8 cellular contexts compared by ENCODE assay signal in genomic region chr1:46198026-46198826, GRCh38. TPM values are rescaled to one million over a fixed set of nuclear protein-coding genes. Genes with fewer than 3 reads are reported as not detected.
DNase-seq lines count a peak whose midpoint lies in the region; ATAC-seq, FAIRE-seq and TF ChIP-seq lines count a peak whose summit lies in the region.

POMGNT1 (minus strand) TSS chr1:46198434; CDS start chr1:46197821, 613 bp downstream.

- H3K27me3 ChIP-seq in CD4-positive, alpha-beta T cell (ENCODE audit: control insufficient read depth, insufficient read depth, low read length) = no peaks in the 10 kb centered on the region
- no peaks in the 10 kb centered on the region for H3K27me3 ChIP-seq in esophagus muscularis mucosa

- H3K9me3 ChIP-seq in CD4-positive, alpha-beta T cell (ENCODE audit: control insufficient read depth, low read length) = no peaks in the 10 kb centered on the region
- no peaks in the 10 kb centered on the region for H3K9me3 ChIP-seq in esophagus muscularis mucosa

- DNase-seq in CD4-positive, alpha-beta T cell = peak; percentile 53 to 80 (median 66)
- peak; percentile 97 for DNase-seq in GM19239 (ENCODE audit: insufficient read length, low spot score)
- peak; percentile 80 for DNase-seq in OCI-M1 (lab: John Stamatoyannopoulos, UW)
- DNase-seq in activated T-cell treated with anti-CD3 and anti-CD28 coated beads, Interleukin-2, amount 50 U/mL, for 48 hours = peak; percentile 85 to 87
- DNase-seq in esophagus muscularis mucosa (ENCODE audit: extremely low spot score) = no peak
- peak; percentile 73 for DNase-seq in naive B cell

- peak; percentile 92 for ATAC-seq in CD4-positive, alpha-beta T cell (ENCODE audit: poor library complexity)
- ATAC-seq in HG03442 (IDR thresholded peaks at IDR 0.05; ENCODE audit: unreplicated experiment) = peak; percentile 82
- peak; percentile 91 to 94 for ATAC-seq in naive B cell (ENCODE audit: low read depth in 2 of 2)
- peak; percentile 98 for ATAC-seq in stimulated activated memory B cell treated with anti-CD40 and anti-IgM and Interleukin-4, amounts not matched to agents 10 μg/mL and 1 μg/mL and 100 μg/mL, for 72 hours

- peak within 1 kb of the TSS; percentile 69 to 94 (median 82) for H3K4me3 ChIP-seq in esophagus muscularis mucosa

- peaks cover 31 to 51% (median 35%) of the 10 kb centered on the region in 4 donors for H3K4me1 ChIP-seq in esophagus muscularis mucosa

- TF ChIP-seq EP300 in esophagus muscularis mucosa (IDR thresholded peaks at IDR 0.05) = no peak

- no peaks in the 10 kb centered on the region for H3K9me3 Mint-ChIP-seq in CD4-positive, alpha-beta T cell
- no peaks in the 10 kb centered on the region for H3K9me3 Mint-ChIP-seq in naive B cell
- H3K9me3 Mint-ChIP-seq in stimulated activated memory B cell treated with anti-CD40 and anti-IgM and Interleukin-4, amounts not matched to agents 10 μg/mL and 1 μg/mL and 100 μg/mL, for 72 hours = no peaks in the 10 kb centered on the region

- CTCF ChIA-PET in CD4-positive, alpha-beta T cell (lab: Charles Lee) = interaction anchor here (2.3 kb wide), 1 partner anchor 25 kb away, joined by 12 read pairs; no protein-coding TSS in a partner anchor

- FAIRE-seq in GM19239 (lab: Jason Lieb, UNC) = peak; percentile 79

- peaks cover 36% of the 10 kb centered on the region for H3K4me1 Mint-ChIP-seq in CD4-positive, alpha-beta T cell (ENCODE audit: low read depth)
- H3K4me1 Mint-ChIP-seq in naive B cell = peaks cover 15 to 37% (median 18%) of the 10 kb centered on the region in 3 donors
- peaks cover 24% of the 10 kb centered on the region for H3K4me1 Mint-ChIP-seq in stimulated activated memory B cell treated with anti-CD40 and anti-IgM and Interleukin-4, amounts not matched to agents 10 μg/mL and 1 μg/mL and 100 μg/mL, for 72 hours

- peaks cover 7 to 36% (median 14%) of the 10 kb centered on the region in 4 donors for H3K36me3 ChIP-seq in esophagus muscularis mucosa

- POLR2A ChIA-PET in CD4-positive, alpha-beta T cell (lab: Charles Lee) = interaction anchor here (0.6 to 1.9 kb wide), 4 partner anchors 10 to 511 kb away, joined by 3 to 10 read pairs (median 4); no protein-coding TSS in a partner anchor

- no peak within 1 kb of the TSS for H3K27ac ChIP-seq in CD4-positive, alpha-beta T cell (ENCODE audit: low read depth, low read length)
- H3K27ac ChIP-seq in esophagus muscularis mucosa (replicated peaks in 1 of 4) = peak within 1 kb of the TSS; percentile 79 to 84 (median 80)

- H3K27me3 Mint-ChIP-seq in CD4-positive, alpha-beta T cell = no peaks in the 10 kb centered on the region
- H3K27me3 Mint-ChIP-seq in naive B cell = peaks cover 7 to 8% (median 7%) of the 10 kb centered on the region in 3 donors
- peaks cover 7% of the 10 kb centered on the region for H3K27me3 Mint-ChIP-seq in stimulated activated memory B cell treated with anti-CD40 and anti-IgM and Interleukin-4, amounts not matched to agents 10 μg/mL and 1 μg/mL and 100 μg/mL, for 72 hours

- TF ChIP-seq CTCF in CD4-positive, alpha-beta T cell (IDR thresholded peaks at IDR 0.05) = no peak
- TF ChIP-seq CTCF in esophagus muscularis mucosa (IDR thresholded peaks at IDR 0.05) = no peak

- H3K36me3 Mint-ChIP-seq in CD4-positive, alpha-beta T cell (ENCODE audit: low read depth) = peaks cover 31% of the 10 kb centered on the region
- peaks cover 0 to 8% of the 10 kb centered on the region in 2 donors for H3K36me3 Mint-ChIP-seq in naive B cell
- H3K36me3 Mint-ChIP-seq in stimulated activated memory B cell treated with anti-CD40 and anti-IgM and Interleukin-4, amounts not matched to agents 10 μg/mL and 1 μg/mL and 100 μg/mL, for 72 hours = peaks cover 11% of the 10 kb centered on the region

- intact Hi-C loops in CD4-positive, alpha-beta T cell (cut with DNase I, micrococcal nuclease) = loop anchor here in 1 of 2 experiments (1.0 to 10.0 kb wide), 5 partner anchors 48 to 1843 kb away; partner anchors contain the start of genes ERI3, LRRC41, PIK3R3 and UQCRH
- intact Hi-C loops in esophagus muscularis mucosa (cut with DNase I) = no loop called here

- no peak for TF ChIP-seq POLR2A in esophagus muscularis mucosa (IDR thresholded peaks at IDR 0.05; ENCODE audit: low read depth)

- peak within 1 kb of the TSS; percentile 71 for H3K27ac Mint-ChIP-seq in CD4-positive, alpha-beta T cell
- peak within 1 kb of the TSS; percentile 27 to 92 (median 58) for H3K27ac Mint-ChIP-seq in naive B cell
- peak within 1 kb of the TSS; percentile 81 for H3K27ac Mint-ChIP-seq in stimulated activated memory B cell treated with anti-CD40 and anti-IgM and Interleukin-4, amounts not matched to agents 10 μg/mL and 1 μg/mL and 100 μg/mL, for 72 hours

- H3K4me3 Mint-ChIP-seq in CD4-positive, alpha-beta T cell = peak within 1 kb of the TSS; percentile 87
- H3K4me3 Mint-ChIP-seq in naive B cell = peak within 1 kb of the TSS; percentile 70 to 89 (median 83)
- H3K4me3 Mint-ChIP-seq in stimulated activated memory B cell treated with anti-CD40 and anti-IgM and Interleukin-4, amounts not matched to agents 10 μg/mL and 1 μg/mL and 100 μg/mL, for 72 hours = peak within 1 kb of the TSS; percentile 86

- WGBS in esophagus muscularis mucosa = 3% methylated on average over 11 of the region's 67 CpGs

RNA-seq across cellular contexts. Expression of gene POMGNT1, which starts in this region (rescaled TPM):
- total RNA-seq in CD4-positive, alpha-beta T cell = 10 to 100 TPM; 21.1 to 29.0 TPM
- 10 to 100 TPM; 31.6 to 47.2 (median 36.9) TPM for total RNA-seq in esophagus muscularis mucosa
- 10 to 100 TPM in 5 of 6 donors, 1 to 10 TPM in 1; 4.2 to 26.6 (median 20.0) TPM for polyA plus RNA-seq in naive B cell (ENCODE audit: low read depth in 6 of 6)
